Comparison of ENCODE assay signal across 15 cellular contexts in the genomic region with DNA sequence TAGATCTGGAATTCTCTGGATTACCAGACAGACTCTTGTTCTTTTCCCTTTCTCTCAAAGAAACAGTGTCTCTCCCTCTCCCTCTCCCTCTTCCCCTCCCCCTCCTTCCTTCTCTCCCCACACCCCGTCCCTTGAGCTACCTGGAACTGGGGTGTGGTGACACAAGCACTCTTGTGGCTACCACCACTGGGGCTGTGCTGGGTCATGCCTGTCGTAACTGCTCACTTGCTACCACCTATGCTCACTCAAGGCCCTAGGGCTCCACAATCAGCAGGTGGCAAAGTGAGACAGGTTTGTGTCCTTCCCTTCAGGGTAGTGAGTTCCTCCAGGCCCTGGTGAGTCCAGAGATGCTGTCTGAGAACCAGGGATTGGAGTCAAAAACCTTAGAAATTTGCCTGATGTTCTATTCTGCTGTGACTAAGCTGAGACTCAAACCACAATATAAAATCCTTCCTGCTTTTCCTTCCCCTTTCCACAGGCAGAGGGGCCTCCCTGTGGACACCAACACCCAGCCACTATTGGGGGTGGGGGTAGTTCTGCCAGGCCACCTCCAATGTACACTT.
DNase-seq lines count a peak whose midpoint lies in the region; ATAC-seq and TF ChIP-seq lines count a peak whose summit lies in the region.
"Had no signal": no experiment of that assay in that cellular context is flagged by ENCODE, and none has a peak within 500 bp of the region (broad histone marks: within the 10 kb centered on the region; RNA-seq: fewer than 3 reads in every experiment).

No MANE protein-coding gene starts in this region.

- DNase-seq in AML-193 (lab: John Stamatoyannopoulos, UW) (peak; percentile 30 to 31), GF-D8 (lab: John Stamatoyannopoulos, UW) (peak; percentile 62), left lung (peak in 1 of 2 donors; percentile 76), kidney glomerular epithelial cell (lab: John Stamatoyannopoulos, UW) (no peak), NCI-H2081 treated with DMSO at 0.1 percent for 48 hours (lab: John Stamatoyannopoulos, UW) (no peak)
- no peak for DNase-seq in T-helper 2 cell treated with Interferon-gamma antibody and Interleukin-4, amounts not matched to agents 5 μg/mL and 100 μg/mL, for 36 hours (ENCODE audit: low spot score)
- no peak for DNase-seq in stimulated activated CD4-positive, alpha-beta T cell treated with anti-CD3 and anti-CD28 coated beads, Interleukin-2, amount 100 ng/mL, for 24 hours
- DNase-seq: effector CD8-positive, alpha-beta T cell; NCI-H1694 treated with DMSO at 0.1 percent for 48 hours; stimulated activated CD4-positive, alpha-beta T cell treated with anti-CD3 and anti-CD28 coated beads, Interleukin-1b, Interleukin-23, amount 100 ng/mL, for 48 hours; stimulated activated naive B cell treated with anti-CD40 and anti-IgM and Interleukin-4, amounts not matched to agents 10 μg/mL and 1 μg/mL and 100 μg/mL, for 72 hours had no signal

- peak overlapping the region; percentile 84 for H3K27ac Mint-ChIP-seq in T-helper 2 cell treated with Interferon-gamma antibody and Interleukin-4, amounts not matched to agents 5 μg/mL and 100 μg/mL, for 36 hours
- H3K27ac Mint-ChIP-seq: stimulated activated naive B cell treated with anti-CD40 and anti-IgM and Interleukin-4, amounts not matched to agents 10 μg/mL and 1 μg/mL and 100 μg/mL, for 72 hours; T-cell had no signal

- ATAC-seq in left lung (peak; percentile 91), GM21786 (IDR thresholded peaks at IDR 0.05; ENCODE audit: unreplicated experiment) (no peak)
- ATAC-seq: stimulated activated naive B cell treated with anti-CD40 and anti-IgM and Interleukin-4, amounts not matched to agents 10 μg/mL and 1 μg/mL and 100 μg/mL, for 72 hours; T-cell had no signal

- no peaks in the 10 kb centered on the region for H3K27me3 Mint-ChIP-seq in T-helper 2 cell treated with Interferon-gamma antibody and Interleukin-4, amounts not matched to agents 5 μg/mL and 100 μg/mL, for 36 hours (ENCODE audit: low read depth)
- H3K27me3 Mint-ChIP-seq: stimulated activated naive B cell treated with anti-CD40 and anti-IgM and Interleukin-4, amounts not matched to agents 10 μg/mL and 1 μg/mL and 100 μg/mL, for 72 hours; T-cell had no signal

- H3K4me3 ChIP-seq in left lung, result no peak overlapping the region
- H3K4me3 ChIP-seq: ascending aorta had no signal

- TF ChIP-seq CTCF in left lung (IDR thresholded peaks at IDR 0.05), result no peak

- H3K4me1 ChIP-seq in left lung, result peaks cover 6 to 16% of the 10 kb centered on the region in 2 donors
- H3K4me1 ChIP-seq: ascending aorta had no signal

- H3K9me3 ChIP-seq in left lung, result no peaks in the 10 kb centered on the region
- H3K9me3 ChIP-seq: ascending aorta had no signal

- peaks cover 20% of the 10 kb centered on the region for H3K4me1 Mint-ChIP-seq in T-helper 2 cell treated with Interferon-gamma antibody and Interleukin-4, amounts not matched to agents 5 μg/mL and 100 μg/mL, for 36 hours (ENCODE audit: low read depth)

- intact Hi-C loops in left lung (cut with DNase I), result no loop called here

- no peaks in the 10 kb centered on the region for H3K27me3 ChIP-seq in left lung
- H3K27me3 ChIP-seq: ascending aorta had no signal

- H3K36me3 ChIP-seq in left lung, result peaks cover 0 to 2% of the 10 kb centered on the region in 2 donors
- H3K36me3 ChIP-seq: ascending aorta had no signal

- peak overlapping the region; percentile 18 for H3K4me3 Mint-ChIP-seq in T-helper 2 cell treated with Interferon-gamma antibody and Interleukin-4, amounts not matched to agents 5 μg/mL and 100 μg/mL, for 36 hours
- H3K4me3 Mint-ChIP-seq: stimulated activated naive B cell treated with anti-CD40 and anti-IgM and Interleukin-4, amounts not matched to agents 10 μg/mL and 1 μg/mL and 100 μg/mL, for 72 hours; T-cell had no signal

- H3K27ac ChIP-seq in left lung, result peak overlapping the region; percentile 67 to 78
- H3K27ac ChIP-seq: ascending aorta, C4-2B had no signal

- H3K36me3 Mint-ChIP-seq in T-helper 2 cell treated with Interferon-gamma antibody and Interleukin-4, amounts not matched to agents 5 μg/mL and 100 μg/mL, for 36 hours (ENCODE audit: low read depth), result peaks cover 4% of the 10 kb centered on the region

- H3K9me3 Mint-ChIP-seq in T-helper 2 cell treated with Interferon-gamma antibody and Interleukin-4, amounts not matched to agents 5 μg/mL and 100 μg/mL, for 36 hours, result no peaks in the 10 kb centered on the region
- H3K9me3 Mint-ChIP-seq: stimulated activated naive B cell treated with anti-CD40 and anti-IgM and Interleukin-4, amounts not matched to agents 10 μg/mL and 1 μg/mL and 100 μg/mL, for 72 hours; T-cell had no signal

Comparison
In these comparisons a context has a peak if more than half of its experiments do, and no peak if none do; other contexts are left out.
1. DNase-seq: peak in AML-193 (2 of 2) and GF-D8 (single experiment); none in T-helper 2 cell treated with Interferon-gamma antibody and Interleukin-4, amounts not matched to agents 5 μg/mL and 100 μg/mL, for 36 hours (single experiment), kidney glomerular epithelial cell (single experiment), NCI-H2081 treated with DMSO at 0.1 percent for 48 hours (single experiment) and stimulated activated CD4-positive, alpha-beta T cell treated with anti-CD3 and anti-CD28 coated beads, Interleukin-2, amount 100 ng/mL, for 24 hours (0 of 2).